14 cellular contexts compared by ENCODE assay signal in the genomic region with DNA sequence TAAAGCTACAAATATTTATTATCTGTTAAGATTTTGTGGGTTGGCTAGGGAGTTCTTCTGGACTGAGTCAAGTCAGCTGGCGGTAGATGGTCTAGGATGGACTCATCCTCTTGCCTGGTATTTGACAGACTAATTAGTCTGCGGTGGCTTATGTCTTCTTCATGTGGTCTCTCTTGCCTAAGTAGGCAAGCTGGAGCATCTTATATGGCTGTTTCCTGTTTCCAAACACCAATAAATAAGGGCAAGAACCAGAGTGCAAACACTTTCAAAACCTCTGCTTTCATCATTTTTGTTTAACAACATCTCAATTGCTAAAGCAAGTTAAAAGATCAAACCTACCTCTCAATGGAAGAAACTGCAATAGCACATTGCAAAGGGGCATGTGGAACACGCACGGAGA.
DNase-seq lines count a peak whose midpoint lies in the region; ATAC-seq and TF ChIP-seq lines count a peak whose summit lies in the region.
"Had no signal": no experiment of that assay in that cellular context is flagged by ENCODE, and none has a peak within 500 bp of the region (broad histone marks: within the 10 kb centered on the region; RNA-seq: fewer than 3 reads in every experiment).

No MANE protein-coding gene starts in this region.

- H3K27me3 ChIP-seq in AG04450 (ENCODE audit: control insufficient read depth, insufficient read depth, low read length) = no peaks in the 10 kb centered on the region
- H3K27me3 ChIP-seq: upper lobe of right lung had no signal

- H3K9me3 ChIP-seq in AG04450 (ENCODE audit: control insufficient read depth, insufficient read depth, low read length) = no peaks in the 10 kb centered on the region
- H3K9me3 ChIP-seq: upper lobe of right lung had no signal

- TF ChIP-seq CTCF in AG04450 (IDR thresholded peaks at IDR 0.05; ENCODE audit: low read depth, low read length) = no peak

- H3K4me3 ChIP-seq in AG04450 (ENCODE audit: low read depth, low read length) = no peak overlapping the region
- H3K4me3 ChIP-seq: upper lobe of right lung had no signal

- POLR2A ChIA-PET in AG04450 (lab: Yijun Ruan, JAX) = interaction anchor here (1.2 to 2.1 kb wide), 4 partner anchors 39 to 234 kb away, joined by 3 to 15 read pairs (median 8); no protein-coding TSS in a partner anchor

- CTCF ChIA-PET in AG04450 (lab: Charles Lee) = interaction anchor here (0.6 to 4.3 kb wide), 2 partner anchors 11 to 428 kb away, joined by 5 to 28 read pairs; no protein-coding TSS in a partner anchor

- no peak for ATAC-seq in GM18520 (IDR thresholded peaks at IDR 0.05; ENCODE audit: unreplicated experiment)
- no peak for ATAC-seq in HG03196 (IDR thresholded peaks at IDR 0.05; ENCODE audit: unreplicated experiment)
- ATAC-seq: Right ventricle myocardium inferior, upper lobe of right lung had no signal

- H3K27ac ChIP-seq in AG04450 (ENCODE audit: low read depth, low read length) = no peak overlapping the region
- H3K27ac ChIP-seq: upper lobe of right lung had no signal

- peak; percentile 74 for DNase-seq in AG04450 (ENCODE audit: low read depth, low spot score)
- DNase-seq in HS-5 (ENCODE audit: low read depth) = peak; percentile 70
- peak; percentile 96 for DNase-seq in SIG-M5 treated with dmso at 0.1 percent for 504 hours (lab: John Stamatoyannopoulos, UW; ENCODE audit: unreplicated experiment)
- DNase-seq in glomerular visceral epithelial cell (ENCODE audit: extremely low spot score) = peak; percentile 68
- DNase-seq in activated T-cell treated with anti-CD3 and anti-CD28 coated beads, Interleukin-2, amount 50 U/mL, for 1 hour = no peak
- DNase-seq in NCI-H1105 treated with DMSO at 0.1 percent for 48 hours (lab: John Stamatoyannopoulos, UW) = no peak
- DNase-seq: activated CD8-positive, alpha-beta memory T cell treated with anti-CD3 and anti-CD28 coated beads, Interleukin-2, amount 50 U/mL, for 4 hours; H7; head of caudate nucleus; NCI-H446; upper lobe of right lung had no signal

Comparison
In these comparisons a context has a peak if more than half of its experiments do, and no peak if none do; other contexts are left out.
1. DNase-seq: peak in AG04450 (single experiment), HS-5 (single experiment), SIG-M5 treated with dmso at 0.1 percent for 504 hours (single experiment) and glomerular visceral epithelial cell (single experiment); none in activated T-cell treated with anti-CD3 and anti-CD28 coated beads, Interleukin-2, amount 50 U/mL, for 1 hour (single experiment) and NCI-H1105 treated with DMSO at 0.1 percent for 48 hours (single experiment).